27 cellular contexts compared by ENCODE assay signal in the genomic region with DNA sequence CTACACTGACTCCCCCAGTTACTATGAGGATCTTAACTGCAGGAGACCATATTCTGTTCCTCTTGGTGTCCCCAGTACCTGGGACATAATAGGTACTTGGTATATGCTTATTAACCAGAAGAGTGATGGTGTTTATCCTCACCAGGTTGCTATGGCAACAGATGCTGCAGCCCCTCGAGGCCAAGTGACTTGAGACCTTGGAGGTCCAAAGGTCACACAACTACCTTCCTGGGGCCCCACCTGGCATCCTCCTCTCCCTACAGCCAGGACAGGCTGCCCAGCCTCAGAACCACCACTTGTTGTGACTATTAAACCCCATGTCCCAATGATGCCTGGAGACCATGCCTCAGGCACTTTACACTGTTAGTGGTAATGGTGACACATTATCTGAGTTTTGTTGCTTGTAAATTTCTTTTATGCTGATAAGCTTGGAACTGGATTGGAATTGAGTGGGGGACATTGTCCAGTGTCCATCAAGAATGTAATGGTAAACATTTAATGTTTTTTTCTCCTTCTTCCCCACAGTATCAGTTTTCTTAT.
DNase-seq lines count a peak whose midpoint lies in the region; ATAC-seq, FAIRE-seq and TF ChIP-seq lines count a peak whose summit lies in the region.
"Had no signal": no experiment of that assay in that cellular context is flagged by ENCODE, and none has a peak within 500 bp of the region (broad histone marks: within the 10 kb centered on the region; RNA-seq: fewer than 3 reads in every experiment).

No MANE protein-coding gene starts in this region.

- FAIRE-seq in HTR-8/SVneo (lab: Jason Lieb, UNC), result peak; percentile 78
- FAIRE-seq: D721Med, endothelial cell of umbilical vein, islet of Langerhans had no signal

- ATAC-seq in GM21390 (IDR thresholded peaks at IDR 0.05; ENCODE audit: unreplicated experiment), result no peak
- ATAC-seq in GM18861 (IDR thresholded peaks at IDR 0.05; ENCODE audit: unreplicated experiment), result no peak
- ATAC-seq: body of pancreas, lower lobe of right lung, Panc1 had no signal

- H3K4me2 ChIP-seq in DOHH2 (ENCODE audit: low read length) (peak overlapping the region; percentile 95), neural progenitor cell (no peak overlapping the region)
- H3K4me2 ChIP-seq: SK-N-SH had no signal

- H3F3A ChIP-seq in DOHH2 (ENCODE audit: control insufficient read depth, insufficient read depth), result peaks cover 25% of the 10 kb centered on the region
- peaks cover 42% of the 10 kb centered on the region for H3F3A ChIP-seq in neural progenitor cell (ENCODE audit: low read depth)

- H3K27me3 ChIP-seq in DOHH2 (ENCODE audit: control insufficient read depth, low read length), result no peaks in the 10 kb centered on the region
- no peaks in the 10 kb centered on the region for H3K27me3 ChIP-seq in neural progenitor cell
- H3K27me3 ChIP-seq: BE2C, body of pancreas, stomach had no signal

- no peak for TF ChIP-seq CTCF in DOHH2 (IDR thresholded peaks at IDR 0.05; ENCODE audit: low read depth, low read length, poor library complexity, severe bottlenecking)
- TF ChIP-seq CTCF in neural progenitor cell (IDR thresholded peaks at IDR 0.05), result no peak

- peak overlapping the region; percentile 98 for H3K27ac ChIP-seq in DOHH2 (ENCODE audit: low read depth, low read length)
- H3K27ac ChIP-seq in angular gyrus (ENCODE audit: low read depth, low read length), result peak overlapping the region; percentile 34
- H3K27ac ChIP-seq in neural progenitor cell, result no peak overlapping the region
- H3K27ac ChIP-seq: body of pancreas, lower lobe of right lung, stomach had no signal

- no peaks in the 10 kb centered on the region for H3K9me3 ChIP-seq in DOHH2 (ENCODE audit: control insufficient read depth, insufficient read depth, low read length)
- no peaks in the 10 kb centered on the region for H3K9me3 ChIP-seq in neural progenitor cell (ENCODE audit: low read depth)
- H3K9me3 ChIP-seq: BE2C, body of pancreas, HAP-1, lower lobe of right lung, SK-N-SH, stomach had no signal

- no peak overlapping the region for H3K9ac ChIP-seq in neural progenitor cell
- H3K9ac ChIP-seq: SK-N-SH had no signal

- H4K20me1 ChIP-seq in DOHH2 (ENCODE audit: control insufficient read depth, insufficient read depth, low read depth, low read length), result no peaks in the 10 kb centered on the region
- peaks cover 77% of the 10 kb centered on the region for H4K20me1 ChIP-seq in neural progenitor cell (ENCODE audit: low read depth)

- peaks cover 12% of the 10 kb centered on the region for H3K27me3 Mint-ChIP-seq in neural progenitor cell (ENCODE audit: insufficient read depth, low read depth)
- H3K27me3 Mint-ChIP-seq: activated naive CD8-positive, alpha-beta T cell treated with anti-CD3 and anti-CD28 coated beads, Interleukin-2, amount 10 ng/mL, durations not matched to agents 7 days and 5 days; IgD-negative memory B cell had no signal

- DNase-seq in HTR-8/SVneo (ENCODE audit: insufficient read length, low spot score) (no peak), neural progenitor cell (ENCODE audit: low spot score) (no peak), superior temporal gyrus (ENCODE audit: extremely low spot score) (no peak), D341Med (ENCODE audit: low spot score) (no peak)
- DNase-seq: activated CD4-positive, CD25-positive, alpha-beta regulatory T cell treated with anti-CD3 and anti-CD28 coated beads, Interleukin-2, amount 50 U/mL, for 72 hours; activated CD8-positive, alpha-beta memory T cell treated with anti-CD3 and anti-CD28 coated beads for 24 hours; activated naive CD8-positive, alpha-beta T cell treated with anti-CD3 and anti-CD28 coated beads, Interleukin-2, amount 10 ng/mL, durations not matched to agents 7 days and 5 days; body of pancreas; hippocampal formation; lower lobe of right lung; NCI-H1092 treated with DMSO at 0.1 percent for 48 hours; NCI-H526 treated with DMSO at 0.1 percent for 48 hours; stimulated activated CD4-positive, alpha-beta T cell treated with anti-CD3 and anti-CD28 coated beads, Interleukin-2, amount 100 ng/mL, for 24 hours; stomach; T1000 had no signal

- peaks cover 74% of the 10 kb centered on the region for H3K79me2 ChIP-seq in DOHH2 (ENCODE audit: control insufficient read depth, low read length)
- peaks cover 55% of the 10 kb centered on the region for H3K79me2 ChIP-seq in neural progenitor cell (ENCODE audit: low read depth)

- H3K4me3 ChIP-seq in DOHH2 (ENCODE audit: low read length) (peak overlapping the region; percentile 61), neural progenitor cell (no peak overlapping the region)
- H3K4me3 ChIP-seq: body of pancreas, HAP-1, lower lobe of right lung, stomach had no signal

- peaks cover 41% of the 10 kb centered on the region for H3K36me3 ChIP-seq in DOHH2 (ENCODE audit: control insufficient read depth, low read length)
- no peaks in the 10 kb centered on the region for H3K36me3 ChIP-seq in neural progenitor cell
- H3K36me3 ChIP-seq: HAP-1, lower lobe of right lung had no signal

- H3K4me3 Mint-ChIP-seq in neural progenitor cell, result peak overlapping the region; percentile 16
- H3K4me3 Mint-ChIP-seq: activated naive CD8-positive, alpha-beta T cell treated with anti-CD3 and anti-CD28 coated beads, Interleukin-2, amount 10 ng/mL, durations not matched to agents 7 days and 5 days had no signal

- H3K4me1 ChIP-seq in DOHH2 (ENCODE audit: control insufficient read depth, low read length) (peaks cover 98% of the 10 kb centered on the region), neural progenitor cell (peaks cover 67% of the 10 kb centered on the region)
- H3K4me1 ChIP-seq: body of pancreas had no signal

- peaks cover 26% of the 10 kb centered on the region for H3K36me3 Mint-ChIP-seq in neural progenitor cell

- H3K4me1 Mint-ChIP-seq in neural progenitor cell, result peaks cover 95% of the 10 kb centered on the region

- no peaks in the 10 kb centered on the region for H3K9me2 ChIP-seq in DOHH2 (replicated peaks; ENCODE audit: control insufficient read depth, low read length)
- H3K9me2 ChIP-seq: SK-N-SH had no signal

- H3K9me3 Mint-ChIP-seq in neural progenitor cell, result no peaks in the 10 kb centered on the region
- H3K9me3 Mint-ChIP-seq: activated naive CD8-positive, alpha-beta T cell treated with anti-CD3 and anti-CD28 coated beads, Interleukin-2, amount 10 ng/mL, durations not matched to agents 7 days and 5 days; IgD-negative memory B cell had no signal

- peak overlapping the region; percentile 95 for H3K27ac Mint-ChIP-seq in neural progenitor cell
- H3K27ac Mint-ChIP-seq: activated naive CD8-positive, alpha-beta T cell treated with anti-CD3 and anti-CD28 coated beads, Interleukin-2, amount 10 ng/mL, durations not matched to agents 7 days and 5 days had no signal

- H2AFZ ChIP-seq in neural progenitor cell (replicated peaks), result no peak overlapping the region
